Comparison of ENCODE assay signal across 28 cellular contexts in genomic region chr20:58528412-58528811, GRCh38. TPM values are rescaled to one million over a fixed set of nuclear protein-coding genes. Genes with fewer than 3 reads are reported as not detected.
"Had no signal": no experiment of that assay in that cellular context is flagged by ENCODE, and none has a peak within 500 bp of the region (broad histone marks: within the 10 kb centered on the region; RNA-seq: fewer than 3 reads in every experiment).

No MANE protein-coding gene starts in this region.

- H3K27me3 ChIP-seq: colonic mucosa, esophagus squamous epithelium, gastrocnemius medialis, heart right ventricle, left lung had no signal

- ATAC-seq: effector memory CD8-positive, alpha-beta T cell; esophagus mucosa; gastrocnemius medialis; heart right ventricle; left cardiac atrium; left lung; left ventricle myocardium superior; lower lobe of right lung had no signal

- H3K9me3 ChIP-seq: colonic mucosa had no signal

- DNase-seq: colonic mucosa; cortex of kidney; effector CD8-positive, alpha-beta T cell; effector memory CD8-positive, alpha-beta T cell; endodermal cell; erythroblast; esophagus squamous epithelium; foreskin fibroblast; foreskin melanocyte; gastrocnemius medialis; glutamatergic neuron; head of caudate nucleus; heart right ventricle; hippocampal formation; left cardiac atrium; left lung; left ventricle myocardium superior; lower lobe of right lung; mesendoderm; midbrain had no signal

- H3K4me1 ChIP-seq: colonic mucosa, esophagus squamous epithelium, gastrocnemius medialis, heart right ventricle, left lung, lower lobe of right lung had no signal

- H3K36me3 ChIP-seq: colonic mucosa, esophagus squamous epithelium, gastrocnemius medialis, left lung, lower lobe of right lung had no signal

- FAIRE-seq: endometrium, islet of Langerhans, keratinocyte had no signal

- H3K4me3 ChIP-seq: colonic mucosa, esophagus squamous epithelium, gastrocnemius medialis, heart right ventricle, left lung, lower lobe of right lung had no signal

- H3K27ac ChIP-seq: colonic mucosa, epithelial cell of prostate, esophagus squamous epithelium, gastrocnemius medialis, heart right ventricle, left lung, lower lobe of right lung had no signal

RNA-seq across cellular contexts. Expression of gene APCDD1L, which starts 13.2 kb away (rescaled TPM):
- total RNA-seq: dermis microvascular lymphatic vessel endothelial cell, lower lobe of right lung, lung microvascular endothelial cell, mononuclear cell had no signal
